ENCODE assay signal across 17 cellular contexts in the genomic region with DNA sequence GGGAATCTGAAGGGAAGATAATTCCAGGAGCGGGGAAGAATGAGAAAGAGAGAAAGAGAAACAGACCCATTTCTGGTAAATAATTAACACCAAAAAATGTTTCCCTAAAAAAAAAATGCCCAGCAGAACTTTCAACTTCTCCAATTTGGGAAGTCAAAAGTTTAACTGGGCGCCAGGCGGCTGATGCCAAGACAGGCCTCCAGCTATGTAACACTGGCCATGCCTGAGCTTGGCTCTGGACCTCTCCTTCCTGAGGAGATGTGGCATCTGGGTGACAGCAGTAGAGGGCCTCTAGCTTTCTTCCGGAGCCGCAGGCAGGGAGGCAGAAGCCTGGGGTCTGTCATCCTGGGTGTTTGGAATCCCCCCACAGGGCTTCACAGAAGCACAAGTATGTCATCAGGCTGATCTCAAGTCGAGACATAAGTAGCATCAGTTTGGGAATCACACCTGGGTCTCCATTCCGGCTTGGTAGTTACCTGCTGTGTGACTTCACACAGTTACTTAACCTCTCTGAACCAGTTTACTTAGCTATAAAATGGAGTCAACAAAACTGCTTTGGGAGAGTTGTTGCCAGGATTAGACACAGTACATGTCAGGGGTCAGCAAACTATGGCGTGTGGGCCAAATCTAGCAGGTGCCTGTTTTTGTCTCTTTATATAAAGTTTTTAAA. TPM values are rescaled to one million over a fixed set of nuclear protein-coding genes. Genes with fewer than 3 reads are reported as not detected.
DNase-seq lines count a peak whose midpoint lies in the region; ATAC-seq and TF ChIP-seq lines count a peak whose summit lies in the region.
"Had no signal": no experiment of that assay in that cellular context is flagged by ENCODE, and none has a peak within 500 bp of the region (broad histone marks: within the 10 kb centered on the region; RNA-seq: fewer than 3 reads in every experiment).

No MANE protein-coding gene starts in this region.

- H3K27ac Mint-ChIP-seq in endodermal cell (peak overlapping the region; percentile 97), mesothelial cell of epicardium (no peak overlapping the region), type B pancreatic cell (peak overlapping the region; percentile 86)

- peaks cover 34% of the 10 kb centered on the region for H3K4me1 Mint-ChIP-seq in endodermal cell
- peaks cover 8% of the 10 kb centered on the region for H3K4me1 Mint-ChIP-seq in mesothelial cell of epicardium
- H3K4me1 Mint-ChIP-seq in type B pancreatic cell (ENCODE audit: unreplicated experiment) = peaks cover 14% of the 10 kb centered on the region

- H3K9me3 Mint-ChIP-seq in endodermal cell (peaks cover 5% of the 10 kb centered on the region), mesothelial cell of epicardium (peaks cover 6% of the 10 kb centered on the region), type B pancreatic cell (peaks cover 5% of the 10 kb centered on the region)

- TF ChIP-seq CTCF in endodermal cell (conservative IDR thresholded peaks at IDR 0.05) (peak; percentile 25), mesothelial cell of epicardium (IDR thresholded peaks at IDR 0.05; ENCODE audit: unreplicated experiment) (no peak), type B pancreatic cell (conservative IDR thresholded peaks at IDR 0.05) (no peak)

- H3K4me3 Mint-ChIP-seq in endodermal cell (peak overlapping the region; percentile 45), mesothelial cell of epicardium (peak overlapping the region; percentile 65), type B pancreatic cell (peak overlapping the region; percentile 78)

- H3K27ac ChIP-seq in HUES6 (ENCODE audit: low read depth, low read length) (no peak overlapping the region), endodermal cell (ENCODE audit: low read depth, low read length) (no peak overlapping the region)
- H3K27ac ChIP-seq: BLaER1, heart right ventricle had no signal

- H3K9ac ChIP-seq in HUES6 (ENCODE audit: low read length) (no peak overlapping the region), endodermal cell (ENCODE audit: extremely low read depth, low read length, poor library complexity, severe bottlenecking) (peak overlapping the region; percentile 15)
- H3K9ac ChIP-seq: BLaER1 had no signal

- DNase-seq in endodermal cell (peak; percentile 68), mesothelial cell of epicardium (ENCODE audit: low spot score in 2 of 2, unreplicated experiment in 2 of 2) (no peak), type B pancreatic cell (ENCODE audit: extremely low spot score, unreplicated experiment) (no peak), KBM-7 (no peak), NCI-H226 (no peak)
- DNase-seq: activated CD4-positive, alpha-beta T cell treated with anti-CD3 and anti-CD28 coated beads, Interleukin-2, amount 50 U/mL, for 4 hours; activated naive CD4-positive, alpha-beta T cell treated with Interleukin-2 at 50 U/mL for 16 hours; effector memory CD4-positive, alpha-beta T cell; GDM1; heart right ventricle; NCI-H2029 treated with DMSO at 0.1 percent for 48 hours; NCI-H510A; SW 1271 had no signal

- peak overlapping the region; percentile 46 for H3K4me3 ChIP-seq in HUES6 (ENCODE audit: low read depth, low read length)
- peak overlapping the region; percentile 50 for H3K4me3 ChIP-seq in endodermal cell (ENCODE audit: low read length)
- H3K4me3 ChIP-seq: BLaER1, GM12878 had no signal

- no peak for ATAC-seq in HG02840 (IDR thresholded peaks at IDR 0.05; ENCODE audit: low FRiP score, unreplicated experiment)
- ATAC-seq: GM12878 had no signal

- WGBS in endodermal cell (ENCODE audit: insufficient coverage in 1 of 2, insufficient read length in 1 of 2), 2 experiments = 58 to 85% methylated on average over 4 to 7 of the region's 8 CpGs

- in situ Hi-C loops in KBM-7 (cut with MboI; ENCODE audit: low pct_unique_long_range_greater_than_20kb, low sequenced_read_pairs) = no loop called here

- H3K36me3 Mint-ChIP-seq in endodermal cell (ENCODE audit: low read depth) = no peaks in the 10 kb centered on the region
- H3K36me3 Mint-ChIP-seq in mesothelial cell of epicardium = no peaks in the 10 kb centered on the region
- H3K36me3 Mint-ChIP-seq in type B pancreatic cell = no peaks in the 10 kb centered on the region

- peaks cover 33% of the 10 kb centered on the region for H3K27me3 Mint-ChIP-seq in endodermal cell (ENCODE audit: insufficient read depth)
- H3K27me3 Mint-ChIP-seq in mesothelial cell of epicardium (ENCODE audit: low read depth) = no peaks in the 10 kb centered on the region
- no peaks in the 10 kb centered on the region for H3K27me3 Mint-ChIP-seq in type B pancreatic cell

- H3K27me3 ChIP-seq in HUES6 (ENCODE audit: control insufficient read depth, insufficient read depth, low read length) (peaks cover 36% of the 10 kb centered on the region; the same call in 1 of the 2 replicates), endodermal cell (ENCODE audit: control insufficient read depth, insufficient read depth, low read length, poor library complexity, severe bottlenecking) (no peaks in the 10 kb centered on the region)
- H3K27me3 ChIP-seq: BLaER1, heart right ventricle had no signal

- peaks cover 15% of the 10 kb centered on the region for H3K4me1 ChIP-seq in HUES6 (ENCODE audit: control insufficient read depth, insufficient read depth, low read length)
- peaks cover 5% of the 10 kb centered on the region for H3K4me1 ChIP-seq in endodermal cell (ENCODE audit: control insufficient read depth, insufficient read depth, low read length)
- H3K4me1 ChIP-seq: BLaER1 had no signal

- no peaks in the 10 kb centered on the region for H3K9me3 ChIP-seq in HUES6 (ENCODE audit: control insufficient read depth, insufficient read depth, low read depth, low read length)
- H3K9me3 ChIP-seq in endodermal cell (ENCODE audit: control insufficient read depth, low read length) = peaks cover 6% of the 10 kb centered on the region
- H3K9me3 ChIP-seq: BLaER1 had no signal

- H3K36me3 ChIP-seq in HUES6 (ENCODE audit: control insufficient read depth, insufficient read depth, low read length) (no peaks in the 10 kb centered on the region), endodermal cell (ENCODE audit: control insufficient read depth, insufficient read depth, low read length) (no peaks in the 10 kb centered on the region)
- H3K36me3 ChIP-seq: BLaER1, heart right ventricle had no signal

RNA-seq across cellular contexts. Expression of gene TCF7L2, which starts 50.5 kb away (rescaled TPM):
- 100 to 1,000 TPM in 1 of 2 donors, 10 to 100 TPM in 1; 73.2 to 105 TPM for total RNA-seq in endodermal cell
- 29.9 TPM for polyA plus RNA-seq in endodermal cell (2013, experiment 1 of 2)
- 29.0 TPM for polyA plus RNA-seq in endodermal cell (2013, experiment 2 of 2)
- 76.4 to 84.0 TPM (median 78.0 TPM) in 3 replicates for total RNA-seq in mesothelial cell of epicardium
- 25.1 and 39.7 TPM in 2 replicates for total RNA-seq in type B pancreatic cell (ENCODE audit: low replicate concordance)
